16 cellular contexts compared by ENCODE assay signal in the genomic region with DNA sequence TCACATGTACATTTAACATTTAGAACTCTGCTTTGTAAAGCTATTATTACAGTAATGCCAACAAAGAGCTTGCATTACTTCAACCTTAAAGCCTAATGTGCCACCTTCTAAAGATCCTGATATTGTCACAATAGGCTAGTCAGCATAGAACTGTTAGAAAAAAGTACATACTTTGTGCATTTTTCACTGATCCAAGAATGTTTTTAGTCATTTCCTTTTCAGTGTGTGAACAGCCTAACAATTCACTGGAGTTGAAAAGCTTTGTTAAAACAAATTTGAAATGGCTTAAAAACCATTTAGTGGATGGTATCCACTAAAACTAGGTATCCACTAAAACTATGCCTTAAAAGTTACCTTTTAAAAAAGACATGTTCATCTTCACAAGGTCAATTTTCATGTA. TPM values are rescaled to one million over a fixed set of nuclear protein-coding genes. Genes with fewer than 3 reads are reported as not detected.
DNase-seq lines count a peak whose midpoint lies in the region; ATAC-seq and TF ChIP-seq lines count a peak whose summit lies in the region.
"Had no signal": no experiment of that assay in that cellular context is flagged by ENCODE, and none has a peak within 500 bp of the region (broad histone marks: within the 10 kb centered on the region; RNA-seq: fewer than 3 reads in every experiment).

No MANE protein-coding gene starts in this region.

- POLR2A ChIA-PET in activated CD4-positive, alpha-beta memory T cell treated with anti-CD3 and anti-CD28 coated beads for 36 hours (lab: Charles Lee): interaction anchor here (1.5 kb wide), 1 partner anchor 145 kb away, joined by 4 read pairs; a partner anchor contains a TSS
- POLR2A ChIA-PET in activated CD4-positive, alpha-beta memory T cell treated with anti-CD3 and anti-CD28 coated beads, Interleukin-2, amount 10 ng/mL, durations not matched to agents 7 days and 5 days (lab: Charles Lee): interaction anchor here (1.2 to 2.4 kb wide), 4 partner anchors 9 to 66 kb away, joined by 3 to 8 read pairs (median 4); a partner anchor contains a TSS

- peaks cover 37% of the 10 kb centered on the region for H3K4me1 Mint-ChIP-seq in activated CD4-positive, alpha-beta memory T cell treated with anti-CD3 and anti-CD28 coated beads for 36 hours (ENCODE audit: low read depth)
- H3K4me1 Mint-ChIP-seq in activated CD4-positive, alpha-beta memory T cell treated with anti-CD3 and anti-CD28 coated beads, Interleukin-2, amount 10 ng/mL, durations not matched to agents 7 days and 5 days: peaks cover 41% of the 10 kb centered on the region
- peaks cover 43% of the 10 kb centered on the region for H3K4me1 Mint-ChIP-seq in central memory CD8-positive, alpha-beta T cell
- H3K4me1 Mint-ChIP-seq in progenitor cell of endocrine pancreas (ENCODE audit: low read depth): peaks cover 20% of the 10 kb centered on the region

- peak overlapping the region; percentile 97 for H3K4me2 ChIP-seq in Loucy (ENCODE audit: low read depth, low read length, poor library complexity, severe bottlenecking)

- H3F3A ChIP-seq in Loucy (ENCODE audit: low read depth): peaks cover 30% of the 10 kb centered on the region

- H3K9me2 ChIP-seq in Loucy (replicated peaks; ENCODE audit: low read depth, low read length): no peaks in the 10 kb centered on the region

- H3K27me3 ChIP-seq in Loucy (ENCODE audit: insufficient read depth, low read length, poor library complexity, severe bottlenecking): peaks cover 8% of the 10 kb centered on the region
- H3K27me3 ChIP-seq: esophagus muscularis mucosa had no signal

- peaks cover 61% of the 10 kb centered on the region for H3K36me3 Mint-ChIP-seq in activated CD4-positive, alpha-beta memory T cell treated with anti-CD3 and anti-CD28 coated beads for 36 hours
- H3K36me3 Mint-ChIP-seq in activated CD4-positive, alpha-beta memory T cell treated with anti-CD3 and anti-CD28 coated beads, Interleukin-2, amount 10 ng/mL, durations not matched to agents 7 days and 5 days (ENCODE audit: low read depth): peaks cover 74% of the 10 kb centered on the region
- H3K36me3 Mint-ChIP-seq in central memory CD8-positive, alpha-beta T cell (ENCODE audit: insufficient read depth): peaks cover 76% of the 10 kb centered on the region
- H3K36me3 Mint-ChIP-seq in progenitor cell of endocrine pancreas (ENCODE audit: insufficient read depth): peaks cover 42% of the 10 kb centered on the region

- peaks cover 77% of the 10 kb centered on the region for H3K36me3 ChIP-seq in Loucy (ENCODE audit: insufficient read depth, low read length)

- CTCF ChIA-PET in activated CD4-positive, alpha-beta memory T cell treated with anti-CD3 and anti-CD28 coated beads for 36 hours (lab: Charles Lee): interaction anchor here (0.8 to 1.7 kb wide), 3 partner anchors 82 to 327 kb away, joined by 3 to 5 read pairs (median 4); a partner anchor contains a TSS
- CTCF ChIA-PET in activated CD4-positive, alpha-beta memory T cell treated with anti-CD3 and anti-CD28 coated beads, Interleukin-2, amount 10 ng/mL, durations not matched to agents 7 days and 5 days (lab: Charles Lee): interaction anchor here (0.7 to 1.9 kb wide), 3 partner anchors 90 to 326 kb away, joined by 3 to 5 read pairs (median 3); a partner anchor contains a TSS

- H3K27ac Mint-ChIP-seq in activated CD4-positive, alpha-beta memory T cell treated with anti-CD3 and anti-CD28 coated beads for 36 hours: peak overlapping the region; percentile 58
- no peak overlapping the region for H3K27ac Mint-ChIP-seq in activated CD4-positive, alpha-beta memory T cell treated with anti-CD3 and anti-CD28 coated beads, Interleukin-2, amount 10 ng/mL, durations not matched to agents 7 days and 5 days
- H3K27ac Mint-ChIP-seq in central memory CD8-positive, alpha-beta T cell (ENCODE audit: low read depth): peak overlapping the region; percentile 22
- peak overlapping the region; percentile 59 for H3K27ac Mint-ChIP-seq in progenitor cell of endocrine pancreas

- TF ChIP-seq CTCF in Loucy (conservative IDR thresholded peaks at IDR 0.05; ENCODE audit: low read length) (no peak), progenitor cell of endocrine pancreas (IDR thresholded peaks at IDR 0.05; ENCODE audit: unreplicated experiment) (no peak)

- no peak overlapping the region for H2AFZ ChIP-seq in Loucy (ENCODE audit: low read length)
- H2AFZ ChIP-seq: parathyroid adenoma had no signal

- H3K9ac ChIP-seq in Loucy (ENCODE audit: low read depth, low read length, poor library complexity, severe bottlenecking): no peak overlapping the region
- H3K9ac ChIP-seq: parathyroid adenoma had no signal

- H3K4me3 ChIP-seq in Loucy (ENCODE audit: low read length, poor library complexity, severe bottlenecking): no peak overlapping the region
- H3K4me3 ChIP-seq: esophagus muscularis mucosa had no signal

- peaks cover 47% of the 10 kb centered on the region for H3K79me2 ChIP-seq in Loucy (ENCODE audit: insufficient read depth, low read length)
- H3K79me2 ChIP-seq: parathyroid adenoma had no signal

- H3K4me3 Mint-ChIP-seq in activated CD4-positive, alpha-beta memory T cell treated with anti-CD3 and anti-CD28 coated beads for 36 hours: no peak overlapping the region
- no peak overlapping the region for H3K4me3 Mint-ChIP-seq in activated CD4-positive, alpha-beta memory T cell treated with anti-CD3 and anti-CD28 coated beads, Interleukin-2, amount 10 ng/mL, durations not matched to agents 7 days and 5 days
- H3K4me3 Mint-ChIP-seq in central memory CD8-positive, alpha-beta T cell: no peak overlapping the region
- no peak overlapping the region for H3K4me3 Mint-ChIP-seq in progenitor cell of endocrine pancreas (ENCODE audit: low read depth)

- H3K9me3 Mint-ChIP-seq in activated CD4-positive, alpha-beta memory T cell treated with anti-CD3 and anti-CD28 coated beads for 36 hours: no peaks in the 10 kb centered on the region
- H3K9me3 Mint-ChIP-seq in activated CD4-positive, alpha-beta memory T cell treated with anti-CD3 and anti-CD28 coated beads, Interleukin-2, amount 10 ng/mL, durations not matched to agents 7 days and 5 days: no peaks in the 10 kb centered on the region
- H3K9me3 Mint-ChIP-seq in central memory CD8-positive, alpha-beta T cell: no peaks in the 10 kb centered on the region
- H3K9me3 Mint-ChIP-seq in progenitor cell of endocrine pancreas (ENCODE audit: low read depth): no peaks in the 10 kb centered on the region

- intact Hi-C loops in activated CD4-positive, alpha-beta memory T cell treated with anti-CD3 and anti-CD28 coated beads for 36 hours (cut with micrococcal nuclease): no loop called here

- H4K20me1 ChIP-seq in Loucy (ENCODE audit: insufficient read depth, low read length, poor library complexity, severe bottlenecking): peaks cover 50% of the 10 kb centered on the region

- no peak for DNase-seq in activated CD4-positive, alpha-beta memory T cell treated with anti-CD3 and anti-CD28 coated beads for 36 hours
- DNase-seq in activated CD4-positive, alpha-beta memory T cell treated with anti-CD3 and anti-CD28 coated beads, Interleukin-2, amount 10 ng/mL, durations not matched to agents 7 days and 5 days: no peak
- DNase-seq in central memory CD8-positive, alpha-beta T cell (ENCODE audit: low spot score in 2 of 2): no peak
- DNase-seq in progenitor cell of endocrine pancreas (ENCODE audit: low spot score, unreplicated experiment): no peak
- DNase-seq in activated CD4-positive, alpha-beta T cell treated with anti-CD3 and anti-CD28 coated beads for 48 hours: no peak
- DNase-seq: KG1; mesendoderm; NCI-H187; NCI-H748 treated with DMSO at 0.1 percent for 48 hours; SHP77 treated with DMSO at 0.1 percent for 48 hours; stimulated activated CD8-positive, alpha-beta memory T cell treated with anti-CD3 and anti-CD28 coated beads, Interleukin-4, amount 100 ng/mL, for 48 hours had no signal

- peaks cover 3% of the 10 kb centered on the region for H3K27me3 Mint-ChIP-seq in activated CD4-positive, alpha-beta memory T cell treated with anti-CD3 and anti-CD28 coated beads for 36 hours
- no peaks in the 10 kb centered on the region for H3K27me3 Mint-ChIP-seq in activated CD4-positive, alpha-beta memory T cell treated with anti-CD3 and anti-CD28 coated beads, Interleukin-2, amount 10 ng/mL, durations not matched to agents 7 days and 5 days
- no peaks in the 10 kb centered on the region for H3K27me3 Mint-ChIP-seq in central memory CD8-positive, alpha-beta T cell
- H3K27me3 Mint-ChIP-seq in progenitor cell of endocrine pancreas: no peaks in the 10 kb centered on the region

- no peaks in the 10 kb centered on the region for H3K9me3 ChIP-seq in Loucy (ENCODE audit: insufficient read depth, low read depth, low read length)
- H3K9me3 ChIP-seq: esophagus muscularis mucosa had no signal

- no peak for ATAC-seq in central memory CD8-positive, alpha-beta T cell (replicated peaks; ENCODE audit: extremely low read depth, poor library complexity, severe bottlenecking)
- no peak for ATAC-seq in GM19324 (IDR thresholded peaks at IDR 0.05; ENCODE audit: low FRiP score, unreplicated experiment)
- no peak for ATAC-seq in GM21825 (IDR thresholded peaks at IDR 0.05; ENCODE audit: unreplicated experiment)

- H3K4me1 ChIP-seq in Loucy (ENCODE audit: insufficient read depth, low read length, poor library complexity, severe bottlenecking): peaks cover 35% of the 10 kb centered on the region
- H3K4me1 ChIP-seq: parathyroid adenoma had no signal

RNA-seq across cellular contexts. Expression of a gene that starts 4.5 kb away (rescaled TPM):
- total RNA-seq in activated CD4-positive, alpha-beta memory T cell treated with anti-CD3 and anti-CD28 coated beads for 36 hours: 1,000 to 10,000 TPM; 3,671 to 3,782 TPM
- total RNA-seq in activated CD4-positive, alpha-beta memory T cell treated with anti-CD3 and anti-CD28 coated beads, Interleukin-2, amount 10 ng/mL, durations not matched to agents 7 days and 5 days: 1,000 to 10,000 TPM; 2,001 to 2,049 TPM
- total RNA-seq in progenitor cell of endocrine pancreas: 2,142 and 2,210 TPM in 2 replicates

RNA-seq across cellular contexts. Expression of a gene that starts 33.3 kb away (rescaled TPM):
- 1 to 10 TPM; 1.8 TPM for total RNA-seq in activated CD4-positive, alpha-beta memory T cell treated with anti-CD3 and anti-CD28 coated beads for 36 hours
- total RNA-seq in activated CD4-positive, alpha-beta memory T cell treated with anti-CD3 and anti-CD28 coated beads, Interleukin-2, amount 10 ng/mL, durations not matched to agents 7 days and 5 days: 1 to 10 TPM; 3.2 to 3.3 TPM
- total RNA-seq in progenitor cell of endocrine pancreas: 7.5 and 8.4 TPM in 2 replicates
